ENCODE assay signal across 1 cellular context in the genomic region with DNA sequence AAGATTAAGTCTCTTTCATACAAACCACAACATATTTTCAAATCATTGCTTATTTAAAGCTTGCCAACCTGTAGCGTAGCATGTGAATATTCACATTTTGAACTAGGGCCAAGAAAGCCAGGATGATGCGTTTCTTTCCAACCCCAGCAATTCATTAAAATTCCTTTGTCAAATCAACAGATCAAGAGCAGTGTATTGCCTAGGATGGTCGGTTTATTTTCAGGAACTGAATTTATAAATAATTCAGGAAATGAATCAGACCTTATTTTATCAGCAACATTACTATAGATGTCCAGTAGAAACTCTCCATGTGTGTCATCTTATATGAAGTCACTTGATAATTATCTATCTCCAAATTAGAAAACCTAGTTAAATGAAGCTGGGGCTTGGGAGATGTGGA.
TF ChIP-seq lines count a peak whose summit lies in the region.

No MANE protein-coding gene starts in this region.

TF ChIP-seq in IMR-90, 13 proteins besides CTCF, POLR2A, EP300 and RAD21 (continued from another document):
- TF ChIP-seq, protein P1, sequence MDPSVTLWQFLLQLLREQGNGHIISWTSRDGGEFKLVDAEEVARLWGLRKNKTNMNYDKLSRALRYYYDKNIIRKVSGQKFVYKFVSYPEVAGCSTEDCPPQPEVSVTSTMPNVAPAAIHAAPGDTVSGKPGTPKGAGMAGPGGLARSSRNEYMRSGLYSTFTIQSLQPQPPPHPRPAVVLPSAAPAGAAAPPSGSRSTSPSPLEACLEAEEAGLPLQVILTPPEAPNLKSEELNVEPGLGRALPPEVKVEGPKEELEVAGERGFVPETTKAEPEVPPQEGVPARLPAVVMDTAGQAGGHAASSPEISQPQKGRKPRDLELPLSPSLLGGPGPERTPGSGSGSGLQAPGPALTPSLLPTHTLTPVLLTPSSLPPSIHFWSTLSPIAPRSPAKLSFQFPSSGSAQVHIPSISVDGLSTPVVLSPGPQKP (IDR thresholded peaks at IDR 0.05; ENCODE audit: borderline replicate concordance, low read depth, low read length) = no peak
- TF ChIP-seq NFE2L2 (IDR thresholded peaks at IDR 0.05; ENCODE audit: low read depth, low read length) (no peak), FOS (IDR thresholded peaks at IDR 0.05; ENCODE audit: low read depth, low read length) (no peak)
